Comparison of ENCODE assay signal across 20 cellular contexts in the genomic region with DNA sequence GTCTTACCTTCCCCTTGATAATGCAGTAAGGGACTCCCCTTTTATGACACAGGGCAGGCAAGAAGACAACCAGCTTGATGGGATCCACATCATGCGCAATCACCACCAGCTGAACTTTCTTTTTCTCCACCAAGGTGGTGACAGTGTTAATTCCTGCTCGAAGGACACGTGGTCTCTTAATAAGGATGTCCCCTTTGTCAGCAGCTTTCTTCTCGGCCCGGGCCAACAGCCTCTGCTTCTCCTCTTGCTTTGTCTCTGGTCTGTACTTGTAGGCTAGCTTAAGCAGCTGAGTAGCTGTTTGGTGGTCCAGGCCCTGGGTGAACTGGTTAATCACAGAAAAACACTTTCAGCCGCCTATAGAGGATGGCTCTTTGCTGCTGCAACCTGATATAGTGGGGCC. TPM values are rescaled to one million over a fixed set of nuclear protein-coding genes. Genes with fewer than 3 reads are reported as not detected.
DNase-seq lines count a peak whose midpoint lies in the region; ATAC-seq and TF ChIP-seq lines count a peak whose summit lies in the region.
"Had no signal": no experiment of that assay in that cellular context is flagged by ENCODE, and none has a peak within 500 bp of the region (broad histone marks: within the 10 kb centered on the region; RNA-seq: fewer than 3 reads in every experiment).

No MANE protein-coding gene starts in this region.

- no peak for ATAC-seq in CD8-positive, alpha-beta T cell
- ATAC-seq in activated CD8-positive, alpha-beta memory T cell treated with anti-CD3 and anti-CD28 coated beads, Interleukin-2, amount 10 ng/mL, durations not matched to agents 7 days and 5 days, result no peak
- ATAC-seq in activated CD4-positive, CD25-positive, alpha-beta regulatory T cell treated with anti-CD3 and anti-CD28 coated beads, Interleukin-2, amount 50 U/mL, for 24 hours, result no peak
- ATAC-seq: A549 had no signal

- POLR2A ChIA-PET in CD8-positive, alpha-beta T cell (lab: Charles Lee), result no interaction called here

- H3K27ac Mint-ChIP-seq in CD8-positive, alpha-beta T cell, result peak overlapping the region; percentile 22
- no peak overlapping the region for H3K27ac Mint-ChIP-seq in osteocyte (ENCODE audit: unreplicated experiment)
- no peak overlapping the region for H3K27ac Mint-ChIP-seq in activated CD8-positive, alpha-beta memory T cell treated with anti-CD3 and anti-CD28 coated beads, Interleukin-2, amount 10 ng/mL, durations not matched to agents 7 days and 5 days

- peaks cover 53% of the 10 kb centered on the region for H3K4me1 Mint-ChIP-seq in CD8-positive, alpha-beta T cell (ENCODE audit: low read depth)
- no peaks in the 10 kb centered on the region for H3K4me1 Mint-ChIP-seq in osteocyte (ENCODE audit: unreplicated experiment)
- peaks cover 2% of the 10 kb centered on the region for H3K4me1 Mint-ChIP-seq in activated CD8-positive, alpha-beta memory T cell treated with anti-CD3 and anti-CD28 coated beads, Interleukin-2, amount 10 ng/mL, durations not matched to agents 7 days and 5 days
- H3K4me1 Mint-ChIP-seq: CD14-positive monocyte had no signal

- no peak for DNase-seq in CD8-positive, alpha-beta T cell
- DNase-seq in esophagus muscularis mucosa (ENCODE audit: extremely low spot score) (peak; percentile 85), osteocyte (ENCODE audit: extremely low spot score, unreplicated experiment) (peak; percentile 62), T-helper 1 cell (no peak), amygdala (lab: John Stamatoyannopoulos, UW) (no peak)
- DNase-seq in activated CD8-positive, alpha-beta memory T cell treated with anti-CD3 and anti-CD28 coated beads, Interleukin-2, amount 10 ng/mL, durations not matched to agents 7 days and 5 days, result no peak
- DNase-seq: 8988T; ACHN; AML-193; BE2C; Caco-2; CD4-positive, alpha-beta memory T cell; DMS153; DND-41; H7; HCEC 1CT had no signal

- TF ChIP-seq POLR2A in esophagus muscularis mucosa (IDR thresholded peaks at IDR 0.05; ENCODE audit: low read depth), result no peak

- H3K36me3 ChIP-seq in CD8-positive, alpha-beta T cell (ENCODE audit: insufficient read depth, low read length), result peaks cover 17% of the 10 kb centered on the region
- H3K36me3 ChIP-seq in esophagus muscularis mucosa, result peaks cover 13 to 63% (median 44%) of the 10 kb centered on the region in 4 donors

- H3K27me3 Mint-ChIP-seq in CD8-positive, alpha-beta T cell (ENCODE audit: low read depth), result no peaks in the 10 kb centered on the region
- H3K27me3 Mint-ChIP-seq in osteocyte (ENCODE audit: unreplicated experiment), result no peaks in the 10 kb centered on the region
- no peaks in the 10 kb centered on the region for H3K27me3 Mint-ChIP-seq in activated CD8-positive, alpha-beta memory T cell treated with anti-CD3 and anti-CD28 coated beads, Interleukin-2, amount 10 ng/mL, durations not matched to agents 7 days and 5 days
- H3K27me3 Mint-ChIP-seq: CD4-positive, alpha-beta memory T cell had no signal

- intact Hi-C loops in CD8-positive, alpha-beta T cell (cut with DNase I, micrococcal nuclease), result loop anchor here in 1 of 2 experiments (10.0 kb wide), 1 partner anchor 585 kb away; a partner anchor contains a TSS
- intact Hi-C loops in esophagus muscularis mucosa (cut with DNase I), result loop anchor here (10.0 kb wide), 1 partner anchor 125 kb away; a partner anchor contains a TSS

- no peak overlapping the region for H3K4me3 ChIP-seq in CD8-positive, alpha-beta T cell (ENCODE audit: low read depth, low read length)
- no peak overlapping the region for H3K4me3 ChIP-seq in esophagus muscularis mucosa
- H3K4me3 ChIP-seq: A549 had no signal

- no peaks in the 10 kb centered on the region for H3K4me1 ChIP-seq in CD8-positive, alpha-beta T cell (ENCODE audit: insufficient read depth, low read length)
- peaks cover 0 to 4% (median 4%) of the 10 kb centered on the region in 4 donors for H3K4me1 ChIP-seq in esophagus muscularis mucosa
- H3K4me1 ChIP-seq: A549; BE2C; BLaER1 treated with 17β-estradiol and CSF1 and Interleukin-3, amounts not matched to agents 10 nM and 100 nM; Caco-2 had no signal

- H3K27ac ChIP-seq in CD8-positive, alpha-beta T cell (ENCODE audit: low read depth, low read length), result no peak overlapping the region
- H3K27ac ChIP-seq in esophagus muscularis mucosa (replicated peaks in 1 of 4), result no peak overlapping the region
- H3K27ac ChIP-seq: A549; BLaER1 treated with 17β-estradiol and CSF1 and Interleukin-3, amounts not matched to agents 10 nM and 100 nM had no signal

- H3K4me3 Mint-ChIP-seq in CD8-positive, alpha-beta T cell, result no peak overlapping the region
- no peak overlapping the region for H3K4me3 Mint-ChIP-seq in osteocyte (ENCODE audit: unreplicated experiment)
- no peak overlapping the region for H3K4me3 Mint-ChIP-seq in activated CD8-positive, alpha-beta memory T cell treated with anti-CD3 and anti-CD28 coated beads, Interleukin-2, amount 10 ng/mL, durations not matched to agents 7 days and 5 days
- H3K4me3 Mint-ChIP-seq: CD14-positive monocyte; CD4-positive, alpha-beta memory T cell had no signal

- no peak for TF ChIP-seq EP300 in esophagus muscularis mucosa (IDR thresholded peaks at IDR 0.05)

- CTCF ChIA-PET in CD8-positive, alpha-beta T cell (lab: Charles Lee), result interaction anchor here (0.6 kb wide), 1 partner anchor 128 kb away, joined by 5 read pairs; no protein-coding TSS in a partner anchor
- CTCF ChIA-PET in activated CD8-positive, alpha-beta memory T cell treated with anti-CD3 and anti-CD28 coated beads, Interleukin-2, amount 10 ng/mL, durations not matched to agents 7 days and 5 days (lab: Charles Lee), result no interaction called here

- no peak for TF ChIP-seq CTCF in CD8-positive, alpha-beta T cell (IDR thresholded peaks at IDR 0.05)
- TF ChIP-seq CTCF in esophagus muscularis mucosa (IDR thresholded peaks at IDR 0.05) (no peak), osteocyte (IDR thresholded peaks at IDR 0.05) (no peak)

- no peaks in the 10 kb centered on the region for H3K9me3 ChIP-seq in CD8-positive, alpha-beta T cell (ENCODE audit: low read length)
- H3K9me3 ChIP-seq in esophagus muscularis mucosa, result no peaks in the 10 kb centered on the region
- H3K9me3 ChIP-seq: BE2C, Caco-2 had no signal

- H3K36me3 Mint-ChIP-seq in CD8-positive, alpha-beta T cell, result peaks cover 85% of the 10 kb centered on the region
- peaks cover 69% of the 10 kb centered on the region for H3K36me3 Mint-ChIP-seq in osteocyte (ENCODE audit: unreplicated experiment)
- H3K36me3 Mint-ChIP-seq in activated CD8-positive, alpha-beta memory T cell treated with anti-CD3 and anti-CD28 coated beads, Interleukin-2, amount 10 ng/mL, durations not matched to agents 7 days and 5 days, result peaks cover 93% of the 10 kb centered on the region

- H3K9me3 Mint-ChIP-seq in CD8-positive, alpha-beta T cell, result no peaks in the 10 kb centered on the region
- H3K9me3 Mint-ChIP-seq in osteocyte (ENCODE audit: unreplicated experiment), result peaks cover 3% of the 10 kb centered on the region
- peaks cover 24% of the 10 kb centered on the region for H3K9me3 Mint-ChIP-seq in activated CD8-positive, alpha-beta memory T cell treated with anti-CD3 and anti-CD28 coated beads, Interleukin-2, amount 10 ng/mL, durations not matched to agents 7 days and 5 days (ENCODE audit: low read depth)

- no peaks in the 10 kb centered on the region for H3K27me3 ChIP-seq in CD8-positive, alpha-beta T cell (ENCODE audit: insufficient read depth, low read length)
- no peaks in the 10 kb centered on the region for H3K27me3 ChIP-seq in esophagus muscularis mucosa
- H3K27me3 ChIP-seq: BE2C; BLaER1 treated with 17β-estradiol and CSF1 and Interleukin-3, amounts not matched to agents 10 nM and 100 nM had no signal

- WGBS in esophagus muscularis mucosa, result 98% methylated on average over 6 of the region's 6 CpGs

RNA-seq across cellular contexts. Expression of a gene that starts 8.0 kb away (rescaled TPM):
- total RNA-seq in CD8-positive, alpha-beta T cell, result 10 to 100 TPM; 31.2 to 32.4 TPM
- 1 to 10 TPM; 4.1 to 9.1 (median 4.8) TPM for total RNA-seq in esophagus muscularis mucosa
- total RNA-seq in osteocyte, result 9.8 and 11.3 TPM in 2 replicates
- 10 to 100 TPM; 19.2 to 22.4 TPM for total RNA-seq in activated CD8-positive, alpha-beta memory T cell treated with anti-CD3 and anti-CD28 coated beads, Interleukin-2, amount 10 ng/mL, durations not matched to agents 7 days and 5 days

Comparison
In these comparisons a context has a peak if more than half of its experiments do, and no peak if none do; other contexts are left out.
1. DNase-seq: peak in esophagus muscularis mucosa (single experiment) and osteocyte (single experiment); none in CD8-positive, alpha-beta T cell (0 of 7), T-helper 1 cell (0 of 5), activated CD8-positive, alpha-beta memory T cell treated with anti-CD3 and anti-CD28 coated beads, Interleukin-2, amount 10 ng/mL, durations not matched to agents 7 days and 5 days (single experiment) and amygdala (0 of 56).